1 cellular context compared by ENCODE assay signal in the genomic region with DNA sequence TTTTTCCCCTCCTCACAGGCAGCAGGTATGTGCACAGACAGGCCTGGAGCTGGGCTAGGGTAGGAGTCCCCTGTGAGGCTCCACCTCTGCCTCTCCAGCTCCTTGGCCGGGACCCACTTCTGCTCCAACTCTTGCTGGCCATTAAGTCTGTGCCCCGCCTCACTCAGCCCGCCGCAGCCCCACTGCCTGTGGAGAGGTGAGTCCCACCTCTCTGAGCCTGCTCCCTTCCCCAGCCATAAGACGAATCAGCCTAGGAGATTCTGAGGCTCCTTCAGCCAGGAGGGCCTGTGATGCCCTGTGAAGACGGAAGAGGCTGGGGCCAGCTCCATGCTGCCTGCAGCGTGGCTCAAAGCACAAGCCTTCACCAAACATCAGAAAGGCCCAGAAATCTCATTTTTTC.
TF ChIP-seq lines count a peak whose summit lies in the region.

No MANE protein-coding gene starts in this region.

TF ChIP-seq in IMR-90, 13 proteins besides CTCF, POLR2A, EP300 and RAD21:
- no peak for TF ChIP-seq SMC3 (IDR thresholded peaks at IDR 0.05; ENCODE audit: low read depth, low read length)
- TF ChIP-seq NFE2L2 (IDR thresholded peaks at IDR 0.05; ENCODE audit: low read depth, low read length), result no peak
- no peak for TF ChIP-seq RCOR1 (IDR thresholded peaks at IDR 0.05; ENCODE audit: insufficient replicate concordance, low read length)
- no peak for TF ChIP-seq CHD1 (IDR thresholded peaks at IDR 0.05; ENCODE audit: low read depth, low read length)
- TF ChIP-seq, protein P1, sequence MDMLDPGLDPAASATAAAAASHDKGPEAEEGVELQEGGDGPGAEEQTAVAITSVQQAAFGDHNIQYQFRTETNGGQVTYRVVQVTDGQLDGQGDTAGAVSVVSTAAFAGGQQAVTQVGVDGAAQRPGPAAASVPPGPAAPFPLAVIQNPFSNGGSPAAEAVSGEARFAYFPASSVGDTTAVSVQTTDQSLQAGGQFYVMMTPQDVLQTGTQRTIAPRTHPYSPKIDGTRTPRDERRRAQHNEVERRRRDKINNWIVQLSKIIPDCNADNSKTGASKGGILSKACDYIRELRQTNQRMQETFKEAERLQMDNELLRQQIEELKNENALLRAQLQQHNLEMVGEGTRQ (IDR thresholded peaks at IDR 0.05; ENCODE audit: low read depth, low read length), result no peak
- TF ChIP-seq MXI1 (IDR thresholded peaks at IDR 0.05; ENCODE audit: borderline replicate concordance, low read depth, low read length), result no peak
- no peak for TF ChIP-seq CEBPB (IDR thresholded peaks at IDR 0.05; ENCODE audit: low read depth, low read length)
- TF ChIP-seq MAFK (IDR thresholded peaks at IDR 0.05; ENCODE audit: low read depth, low read length), result no peak
- TF ChIP-seq BHLHE40 (IDR thresholded peaks at IDR 0.05; ENCODE audit: low read depth, low read length), result no peak
- no peak for TF ChIP-seq RFX5 (IDR thresholded peaks at IDR 0.05; ENCODE audit: low read depth, low read length)
- TF ChIP-seq FOS (IDR thresholded peaks at IDR 0.05; ENCODE audit: low read depth, low read length), result no peak
- TF ChIP-seq, protein P2, sequence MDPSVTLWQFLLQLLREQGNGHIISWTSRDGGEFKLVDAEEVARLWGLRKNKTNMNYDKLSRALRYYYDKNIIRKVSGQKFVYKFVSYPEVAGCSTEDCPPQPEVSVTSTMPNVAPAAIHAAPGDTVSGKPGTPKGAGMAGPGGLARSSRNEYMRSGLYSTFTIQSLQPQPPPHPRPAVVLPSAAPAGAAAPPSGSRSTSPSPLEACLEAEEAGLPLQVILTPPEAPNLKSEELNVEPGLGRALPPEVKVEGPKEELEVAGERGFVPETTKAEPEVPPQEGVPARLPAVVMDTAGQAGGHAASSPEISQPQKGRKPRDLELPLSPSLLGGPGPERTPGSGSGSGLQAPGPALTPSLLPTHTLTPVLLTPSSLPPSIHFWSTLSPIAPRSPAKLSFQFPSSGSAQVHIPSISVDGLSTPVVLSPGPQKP (IDR thresholded peaks at IDR 0.05; ENCODE audit: borderline replicate concordance, low read depth, low read length), result no peak
- no peak for TF ChIP-seq MAZ (IDR thresholded peaks at IDR 0.05; ENCODE audit: borderline replicate concordance, low read depth, low read length)
